24 cellular contexts compared by ENCODE assay signal in the genomic region with DNA sequence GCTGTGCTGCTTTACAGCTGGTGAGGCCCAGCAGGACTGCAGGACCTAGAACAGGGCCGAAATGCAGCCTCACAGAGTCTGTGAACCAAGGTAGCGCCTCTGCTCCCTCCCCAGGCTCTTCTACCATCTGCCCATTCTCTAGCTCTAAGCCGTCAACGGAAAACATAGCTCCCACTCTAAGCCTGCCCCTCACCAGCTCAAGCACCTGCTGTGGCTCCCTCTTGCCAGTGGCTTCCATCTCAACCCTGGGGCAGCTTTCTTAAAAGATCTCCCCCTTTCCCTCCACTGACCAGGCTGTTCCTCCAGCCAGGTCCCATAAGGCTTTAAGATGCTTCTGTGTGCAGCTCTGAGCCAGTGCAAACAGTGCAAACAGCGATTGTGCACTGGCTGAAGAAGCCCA.
DNase-seq lines count a peak whose midpoint lies in the region; ATAC-seq, FAIRE-seq and TF ChIP-seq lines count a peak whose summit lies in the region.
"Had no signal": no experiment of that assay in that cellular context is flagged by ENCODE, and none has a peak within 500 bp of the region (broad histone marks: within the 10 kb centered on the region; RNA-seq: fewer than 3 reads in every experiment).

No MANE protein-coding gene starts in this region.

- no peaks in the 10 kb centered on the region for H3K4me1 Mint-ChIP-seq in HFFc6 (ENCODE audit: low read depth)
- H3K4me1 Mint-ChIP-seq in osteocyte (ENCODE audit: unreplicated experiment) = peaks cover 20% of the 10 kb centered on the region
- H3K4me1 Mint-ChIP-seq: GM23338 had no signal

- in situ Hi-C loops in K562 (cut with MboI) = no loop called here

- BruUV-seq in K562 (replicated peaks; lab: Mats Ljungman, UMichigan) = no TSS peak

- H3K27me3 ChIP-seq in left ventricle myocardium inferior (ENCODE audit: low read depth) (no peaks in the 10 kb centered on the region), heart right ventricle (no peaks in the 10 kb centered on the region), K562 (ENCODE audit: control insufficient read depth in 2 of 2, insufficient read depth in 2 of 2, low read length in 2 of 2) (no peaks in the 10 kb centered on the region)

- H3K36me3 Mint-ChIP-seq in HFFc6 (ENCODE audit: low read depth) = peaks cover 37% of the 10 kb centered on the region
- peaks cover 41% of the 10 kb centered on the region for H3K36me3 Mint-ChIP-seq in osteocyte (ENCODE audit: unreplicated experiment)

- H3K27ac ChIP-seq in left ventricle myocardium inferior (replicated peaks) = peak overlapping the region; percentile 14
- peak overlapping the region in 1 of 10 donors; percentile 7 for H3K27ac ChIP-seq in heart right ventricle
- no peak overlapping the region for H3K27ac ChIP-seq in K562 (ENCODE audit: extremely low read depth, low read depth, low read length)

- no peak overlapping the region; the same call in 1 of the 2 replicates for H3K4me3 Mint-ChIP-seq in HFFc6
- H3K4me3 Mint-ChIP-seq in osteocyte (ENCODE audit: unreplicated experiment) = no peak overlapping the region
- H3K4me3 Mint-ChIP-seq: CD4-positive, alpha-beta memory T cell; GM23338 had no signal

- H4K20me1 ChIP-seq in K562 (replicated peaks; ENCODE audit: control insufficient read depth, insufficient read depth, low read length) = peaks cover 11% of the 10 kb centered on the region; the same call in 1 of the 2 replicates

- no peak overlapping the region for H2AFZ ChIP-seq in K562 (ENCODE audit: low read depth, low read length)
- H2AFZ ChIP-seq: GM23338 had no signal

- H3K9me3 Mint-ChIP-seq in HFFc6 (no peaks in the 10 kb centered on the region), osteocyte (ENCODE audit: unreplicated experiment) (no peaks in the 10 kb centered on the region)
- H3K9me3 Mint-ChIP-seq: CD4-positive, alpha-beta memory T cell; GM23338 had no signal

- peak overlapping the region; percentile 65; the same call in 1 of the 2 replicates for H3K27ac Mint-ChIP-seq in HFFc6
- peak overlapping the region; percentile 18 for H3K27ac Mint-ChIP-seq in osteocyte (ENCODE audit: unreplicated experiment)
- H3K27ac Mint-ChIP-seq: GM23338 had no signal

- TF ChIP-seq POLR2A in K562 (conservative IDR thresholded peaks at IDR 0.05) = no peak

- H3K9me3 ChIP-seq in left ventricle myocardium inferior (replicated peaks) = no peaks in the 10 kb centered on the region
- H3K9me3 ChIP-seq in heart right ventricle = no peaks in the 10 kb centered on the region
- H3K9me3 ChIP-seq in K562 (replicated peaks; ENCODE audit: control insufficient read depth, insufficient read depth, low read depth, low read length) = no peaks in the 10 kb centered on the region

- intact Hi-C loops in left ventricle myocardium inferior (cut with micrococcal nuclease) = loop anchor here (10.0 kb wide), 1 partner anchor 409 kb away; no protein-coding TSS in a partner anchor
- intact Hi-C loops in heart right ventricle (cut with DNase I) = loop anchor here in 2 of 10 donors (10.0 kb wide), 1 partner anchor 409 kb away; no protein-coding TSS in a partner anchor
- intact Hi-C loops in K562 (cut with micrococcal nuclease) = loop anchor here (10.0 kb wide), 1 partner anchor 119 kb away; no protein-coding TSS in a partner anchor

- no peak for DNase-seq in left ventricle myocardium inferior
- DNase-seq in heart right ventricle = no peak
- DNase-seq in HFFc6 = no peak
- DNase-seq in K562 (ENCODE audit: extremely low read depth in 1 of 4, low spot score in 3 of 4) = no peak
- no peak for DNase-seq in osteocyte (ENCODE audit: extremely low spot score, unreplicated experiment)
- no peak for DNase-seq in GF-D8 (lab: John Stamatoyannopoulos, UW)
- DNase-seq in UCSD-AML1 (lab: John Stamatoyannopoulos, UW; ENCODE audit: unreplicated experiment) = no peak
- no peak for DNase-seq in occipital lobe (lab: John Stamatoyannopoulos, UW)
- DNase-seq: CD4-positive, alpha-beta memory T cell; DND-41; KBM-7; NCI-H1092; NCI-H1436 treated with DMSO at 0.1 percent for 48 hours; NCI-H1930; NCI-H226; NCI-H510A treated with DMSO at 0.1 percent for 48 hours; NCI-H774; NK-92 treated with Interleukin-12 subunit alpha and Interleukin-12 subunit beta, amount 100 ng/mL, for 24 hours had no signal

- POLR2A ChIA-PET in K562 (lab: Yijun Ruan, JAX) = interaction anchor here (0.5 to 0.6 kb wide), 2 partner anchors 129 to 427 kb away, joined by 3 read pairs; no protein-coding TSS in a partner anchor

- CTCF ChIA-PET in K562 (lab: Yijun Ruan, JAX; ENCODE audit: low intra/inter-chr PET ratio) = no interaction called here

- H3K4me1 ChIP-seq in left ventricle myocardium inferior (peaks cover 74% of the 10 kb centered on the region), heart right ventricle (peaks cover 25 to 58% (median 42%) of the 10 kb centered on the region in 9 donors), K562 (replicated peaks in 1 of 2; ENCODE audit: control insufficient read depth in 2 of 2, insufficient read depth in 2 of 2, low read length in 2 of 2) (peaks cover 10 to 37% of the 10 kb centered on the region in 2 experiments)

- peaks cover 72% of the 10 kb centered on the region for H3K36me3 ChIP-seq in left ventricle myocardium inferior
- H3K36me3 ChIP-seq in heart right ventricle = peaks cover 0 to 97% (median 62%) of the 10 kb centered on the region in 9 donors
- H3K36me3 ChIP-seq in K562 (ENCODE audit: control insufficient read depth, insufficient read depth, low read length) = peaks cover 68% of the 10 kb centered on the region; the same call in 2 of the 3 replicates

- no peak for ATAC-seq in heart right ventricle
- ATAC-seq in K562 = no peak
- ATAC-seq: GM23338, HCT116, SK-N-SH treated with all-trans-retinoic acid at 6 μM for 48 hours had no signal

- H3K4me3 ChIP-seq in left ventricle myocardium inferior (no peak overlapping the region), heart right ventricle (no peak overlapping the region), K562 (no peak overlapping the region)
- H3K4me3 ChIP-seq: GM23338 had no signal

- TF ChIP-seq CTCF in left ventricle myocardium inferior (IDR thresholded peaks at IDR 0.05; ENCODE audit: borderline replicate concordance) = no peak
- TF ChIP-seq CTCF in heart right ventricle (IDR thresholded peaks at IDR 0.05) = no peak
- TF ChIP-seq CTCF in HFFc6 (IDR thresholded peaks at IDR 0.05) = no peak
- TF ChIP-seq CTCF in K562 (IDR thresholded peaks at IDR 0.05 in 2 of 3, conservative IDR thresholded peaks at IDR 0.05 in 1 of 3; ENCODE audit: insufficient read depth in 2 of 3, low read depth in 1 of 3, low read length in 3 of 3) = no peak
- TF ChIP-seq CTCF in osteocyte (IDR thresholded peaks at IDR 0.05) = no peak

- H3K79me2 ChIP-seq in K562 (ENCODE audit: control insufficient read depth, insufficient read depth, low read length) = no peaks in the 10 kb centered on the region

- no peak for FAIRE-seq in K562 (lab: Jason Lieb, UNC)
- FAIRE-seq: A204.1, GM12892, GM18507 had no signal

- WGBS in heart right ventricle, 2 donors = 96 to 97% methylated on average over 5 of the region's 5 CpGs
- WGBS in K562 (ENCODE audit: insufficient coverage, low coverage, missing lambda C conversion rate) = 86% methylated on average over 5 of the region's 5 CpGs

- H3K9me1 ChIP-seq in K562 (ENCODE audit: control insufficient read depth, insufficient read depth, low read length) = no peaks in the 10 kb centered on the region

- peaks cover 19% of the 10 kb centered on the region for H3K27me3 Mint-ChIP-seq in HFFc6 (ENCODE audit: insufficient read depth)
- H3K27me3 Mint-ChIP-seq in osteocyte (ENCODE audit: unreplicated experiment) = no peaks in the 10 kb centered on the region
- H3K27me3 Mint-ChIP-seq: CD4-positive, alpha-beta memory T cell had no signal

- H3K9ac ChIP-seq in K562 (ENCODE audit: insufficient read depth in 1 of 2, low read depth in 2 of 2, low read length in 2 of 2) = no peak overlapping the region

- TF ChIP-seq EP300 in K562 (IDR thresholded peaks at IDR 0.05; ENCODE audit: low read length) = no peak

- no peak overlapping the region for H3K4me2 ChIP-seq in K562 (ENCODE audit: insufficient read depth, low read length)
- H3K4me2 ChIP-seq: GM23338 had no signal

- no peak for TF ChIP-seq RAD21 in K562 (CRISPR knock-in tag; conservative IDR thresholded peaks at IDR 0.05 in 1 of 2, IDR thresholded peaks at IDR 0.05 in 1 of 2)

TF ChIP-seq in K562, 482 proteins besides CTCF, POLR2A, EP300 and RAD21:
- TF ChIP-seq ZFP36 (IDR thresholded peaks at IDR 0.05; ENCODE audit: low read depth, low read length, partially characterized antibody) (peak; percentile 59), PTBP1 (IDR thresholded peaks at IDR 0.05; ENCODE audit: low read depth, low read length) (0 out of 2 replicates have a peak, but pooled peaks have one; percentile 24), CBX1 (IDR thresholded peaks at IDR 0.05; ENCODE audit: low read depth) (0 out of 2 replicates have a peak, but pooled peaks have one; percentile 29)
- TF ChIP-seq, protein P1, sequence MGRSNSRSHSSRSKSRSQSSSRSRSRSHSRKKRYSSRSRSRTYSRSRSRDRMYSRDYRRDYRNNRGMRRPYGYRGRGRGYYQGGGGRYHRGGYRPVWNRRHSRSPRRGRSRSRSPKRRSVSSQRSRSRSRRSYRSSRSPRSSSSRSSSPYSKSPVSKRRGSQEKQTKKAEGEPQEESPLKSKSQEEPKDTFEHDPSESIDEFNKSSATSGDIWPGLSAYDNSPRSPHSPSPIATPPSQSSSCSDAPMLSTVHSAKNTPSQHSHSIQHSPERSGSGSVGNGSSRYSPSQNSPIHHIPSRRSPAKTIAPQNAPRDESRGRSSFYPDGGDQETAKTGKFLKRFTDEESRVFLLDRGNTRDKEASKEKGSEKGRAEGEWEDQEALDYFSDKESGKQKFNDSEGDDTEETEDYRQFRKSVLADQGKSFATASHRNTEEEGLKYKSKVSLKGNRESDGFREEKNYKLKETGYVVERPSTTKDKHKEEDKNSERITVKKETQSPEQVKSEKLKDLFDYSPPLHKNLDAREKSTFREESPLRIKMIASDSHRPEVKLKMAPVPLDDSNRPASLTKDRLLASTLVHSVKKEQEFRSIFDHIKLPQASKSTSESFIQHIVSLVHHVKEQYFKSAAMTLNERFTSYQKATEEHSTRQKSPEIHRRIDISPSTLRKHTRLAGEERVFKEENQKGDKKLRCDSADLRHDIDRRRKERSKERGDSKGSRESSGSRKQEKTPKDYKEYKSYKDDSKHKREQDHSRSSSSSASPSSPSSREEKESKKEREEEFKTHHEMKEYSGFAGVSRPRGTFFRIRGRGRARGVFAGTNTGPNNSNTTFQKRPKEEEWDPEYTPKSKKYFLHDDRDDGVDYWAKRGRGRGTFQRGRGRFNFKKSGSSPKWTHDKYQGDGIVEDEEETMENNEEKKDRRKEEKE (IDR thresholded peaks at IDR 0.05; ENCODE audit: borderline replicate concordance in 1 of 2, control insufficient read depth in 1 of 2, low read depth in 2 of 2, low read length in 1 of 2) = no peak
